In genomic region chrX:12891167-12891566, GRCh38 we compare ENCODE assay signal across 25 cellular contexts. TPM values are rescaled to one million over a fixed set of nuclear protein-coding genes. Genes with fewer than 3 reads are reported as not detected.
DNase-seq lines count a peak whose midpoint lies in the region; TF ChIP-seq lines count a peak whose summit lies in the region.
"Had no signal": no experiment of that assay in that cellular context is flagged by ENCODE, and none has a peak within 500 bp of the region (broad histone marks: within the 10 kb centered on the region; RNA-seq: fewer than 3 reads in every experiment).

No MANE protein-coding gene starts in this region.

- H3K9ac ChIP-seq in OCI-LY3 (ENCODE audit: low read length) (no peak overlapping the region), neuronal stem cell (ENCODE audit: low read depth, low read length, poor library complexity) (no peak overlapping the region)

- peaks cover 18% of the 10 kb centered on the region for H3K4me1 ChIP-seq in OCI-LY3 (ENCODE audit: low read length)
- peaks cover 57 to 58% of the 10 kb centered on the region in 2 experiments for H3K4me1 ChIP-seq in neutrophil (ENCODE audit: control insufficient read depth in 1 of 2, insufficient read depth in 1 of 2, low read depth in 1 of 2, low read length in 1 of 2)
- no peaks in the 10 kb centered on the region for H3K4me1 ChIP-seq in neuronal stem cell (ENCODE audit: control insufficient read depth in 2 of 2, insufficient read depth in 1 of 2, low read depth in 1 of 2, low read length in 2 of 2)
- H3K4me1 ChIP-seq: body of pancreas, gastrocnemius medialis, right lobe of liver, suprapubic skin, uterus had no signal

- no peaks in the 10 kb centered on the region for H3K9me3 ChIP-seq in OCI-LY3 (ENCODE audit: insufficient read depth, low read length)
- H3K9me3 ChIP-seq in neutrophil: no peaks in the 10 kb centered on the region
- H3K9me3 ChIP-seq in neuronal stem cell (replicated peaks in 1 of 2; ENCODE audit: control insufficient read depth in 2 of 2, insufficient read depth in 1 of 2, low read depth in 1 of 2, low read length in 2 of 2): no peaks in the 10 kb centered on the region
- H3K9me3 ChIP-seq: body of pancreas, gastrocnemius medialis, right lobe of liver, suprapubic skin, uterus had no signal

- peaks cover 5% of the 10 kb centered on the region for H3K9me3 Mint-ChIP-seq in activated CD4-positive, alpha-beta T cell treated with anti-CD3 and anti-CD28 coated beads, Interleukin-2, amount 10 ng/mL, durations not matched to agents 7 days and 5 days
- H3K9me3 Mint-ChIP-seq in IgD-negative memory B cell: peaks cover 0 to 3% (median 0%) of the 10 kb centered on the region in 3 donors
- H3K9me3 Mint-ChIP-seq: activated naive CD4-positive, alpha-beta T cell treated with anti-CD3 and anti-CD28 coated beads, Interleukin-2, amount 50 U/mL, for 72 hours; activated T-cell treated with anti-CD3 and anti-CD28 coated beads, Interleukin-2, amount 50 U/mL, for 72 hours; GM23338 had no signal

- H3K27ac ChIP-seq in OCI-LY3 (ENCODE audit: low read length) (no peak overlapping the region), neutrophil (peak overlapping the region; percentile 89), neuronal stem cell (replicated peaks; ENCODE audit: low read length) (no peak overlapping the region)
- H3K27ac ChIP-seq: body of pancreas, C4-2B, gastrocnemius medialis, right lobe of liver, suprapubic skin, uterus had no signal

- no peak overlapping the region for H2BK15ac ChIP-seq in neuronal stem cell (ENCODE audit: low read length)

- H2BK12ac ChIP-seq in neuronal stem cell (ENCODE audit: low read length): no peak overlapping the region

- H3K27ac Mint-ChIP-seq in activated CD4-positive, alpha-beta T cell treated with anti-CD3 and anti-CD28 coated beads, Interleukin-2, amount 10 ng/mL, durations not matched to agents 7 days and 5 days: peak overlapping the region; percentile 94
- peak overlapping the region; percentile 32 to 88 (median 84) for H3K27ac Mint-ChIP-seq in IgD-negative memory B cell
- H3K27ac Mint-ChIP-seq: GM23338 had no signal

- no peaks in the 10 kb centered on the region for H3K79me1 ChIP-seq in neuronal stem cell (ENCODE audit: low read depth, low read length)

- CTCF ChIA-PET in activated CD4-positive, alpha-beta T cell treated with anti-CD3 and anti-CD28 coated beads, Interleukin-2, amount 10 ng/mL, durations not matched to agents 7 days and 5 days (lab: Charles Lee): interaction anchor here (0.9 to 1.4 kb wide), 3 partner anchors 13 to 77 kb away, joined by 3 to 9 read pairs (median 3); no protein-coding TSS in a partner anchor

- H3K36me3 ChIP-seq in OCI-LY3 (replicated peaks; ENCODE audit: low read depth, low read length) (no peaks in the 10 kb centered on the region), neutrophil (no peaks in the 10 kb centered on the region), neuronal stem cell (replicated peaks in 1 of 2; ENCODE audit: control insufficient read depth in 2 of 2, insufficient read depth in 2 of 2, low read length in 2 of 2) (no peaks in the 10 kb centered on the region)
- H3K36me3 ChIP-seq: gastrocnemius medialis, right lobe of liver, suprapubic skin, uterus had no signal

- no peaks in the 10 kb centered on the region for H3K79me2 ChIP-seq in OCI-LY3 (ENCODE audit: low read length)

- no peak overlapping the region for H3K4ac ChIP-seq in neuronal stem cell (ENCODE audit: low read length)

- no peak overlapping the region for H4K91ac ChIP-seq in neuronal stem cell (ENCODE audit: low read depth, low read length, poor library complexity)

- H3K4me1 Mint-ChIP-seq in activated CD4-positive, alpha-beta T cell treated with anti-CD3 and anti-CD28 coated beads, Interleukin-2, amount 10 ng/mL, durations not matched to agents 7 days and 5 days: peaks cover 60% of the 10 kb centered on the region
- H3K4me1 Mint-ChIP-seq in IgD-negative memory B cell: peaks cover 37 to 50% (median 47%) of the 10 kb centered on the region in 3 donors
- H3K4me1 Mint-ChIP-seq: GM23338 had no signal

- H3K27me3 ChIP-seq in OCI-LY3 (ENCODE audit: low read depth, low read length) (no peaks in the 10 kb centered on the region), neutrophil (no peaks in the 10 kb centered on the region), neuronal stem cell (ENCODE audit: control insufficient read depth in 3 of 3, insufficient read depth in 3 of 3, low read depth in 1 of 3, low read length in 3 of 3) (peaks cover 0 to 9% (median 0%) of the 10 kb centered on the region in 3 experiments)
- H3K27me3 ChIP-seq: body of pancreas, gastrocnemius medialis, right lobe of liver, suprapubic skin had no signal

- no peak overlapping the region for H4K8ac ChIP-seq in neuronal stem cell (ENCODE audit: low read depth, low read length)

- peak overlapping the region; percentile 50; the same call in 1 of the 2 replicates for H3K4me2 ChIP-seq in OCI-LY3 (ENCODE audit: low read length)
- H3K4me2 ChIP-seq in neuronal stem cell (ENCODE audit: insufficient read depth, low read length, poor library complexity, severe bottlenecking): no peak overlapping the region
- H3K4me2 ChIP-seq: GM23338 had no signal

- no peak for DNase-seq in activated CD4-positive, alpha-beta T cell treated with anti-CD3 and anti-CD28 coated beads, Interleukin-2, amount 10 ng/mL, durations not matched to agents 7 days and 5 days
- no peak for DNase-seq in activated CD4-positive, alpha-beta T cell treated with anti-CD3 and anti-CD28 coated beads for 4 hours
- DNase-seq in NCI-H1048 (lab: John Stamatoyannopoulos, UW): no peak
- no peak for DNase-seq in neuronal stem cell (ENCODE audit: low spot score)
- no peak for DNase-seq in NCI-H1436 (lab: John Stamatoyannopoulos, UW)
- DNase-seq: activated T-cell treated with anti-CD3 and anti-CD28 coated beads, Interleukin-2, amount 50 U/mL, for 72 hours; body of pancreas; effector memory CD4-positive, alpha-beta T cell; gastrocnemius medialis; IMR-90; kidney; NCI-H2081; right lobe of liver; stimulated activated CD4-positive, alpha-beta T cell treated with anti-CD3 and anti-CD28 coated beads, Interleukin-15, amount 100 ng/mL, for 24 hours; uterus had no signal

- H3K4me3 ChIP-seq in OCI-LY3 (ENCODE audit: low read length) (no peak overlapping the region), neutrophil (ENCODE audit: low read depth in 1 of 2, low read length in 1 of 2) (peak overlapping the region in 1 of 2 experiments; percentile 35), neuronal stem cell (ENCODE audit: low read length in 2 of 2) (no peak overlapping the region)
- H3K4me3 ChIP-seq: body of pancreas, gastrocnemius medialis, GM23338, right lobe of liver, suprapubic skin, uterus had no signal

- H2BK5ac ChIP-seq in neuronal stem cell (ENCODE audit: low read length): no peak overlapping the region

- no peak overlapping the region for H2AK5ac ChIP-seq in neuronal stem cell (ENCODE audit: low read depth, low read length)

- H3K14ac ChIP-seq in neuronal stem cell (ENCODE audit: low read length): no peak overlapping the region

- no peaks in the 10 kb centered on the region for H3K27me3 Mint-ChIP-seq in activated CD4-positive, alpha-beta T cell treated with anti-CD3 and anti-CD28 coated beads, Interleukin-2, amount 10 ng/mL, durations not matched to agents 7 days and 5 days
- peaks cover 12% of the 10 kb centered on the region for H3K27me3 Mint-ChIP-seq in IgD-negative memory B cell

- WGBS in neuronal stem cell (ENCODE audit: extremely low coverage in 2 of 2, insufficient read length in 2 of 2, insufficient replicate concordance in 1 of 2), 2 donors: no CpG with 5 or more reads among the region's 4 CpGs

- H2AFZ ChIP-seq in OCI-LY3 (ENCODE audit: low read depth, low read length): no peak overlapping the region
- H2AFZ ChIP-seq in neuronal stem cell (ENCODE audit: low read length): no peak overlapping the region
- H2AFZ ChIP-seq: GM23338 had no signal

- H4K20me1 ChIP-seq in OCI-LY3 (ENCODE audit: insufficient read depth, low read length): no peaks in the 10 kb centered on the region

- no peak overlapping the region for H3K4me3 Mint-ChIP-seq in activated CD4-positive, alpha-beta T cell treated with anti-CD3 and anti-CD28 coated beads, Interleukin-2, amount 10 ng/mL, durations not matched to agents 7 days and 5 days
- H3K4me3 Mint-ChIP-seq in IgD-negative memory B cell: peak overlapping the region in 3 of 4 donors; percentile 63 to 91 (median 70)
- H3K4me3 Mint-ChIP-seq: GM23338 had no signal

- H3K36me3 Mint-ChIP-seq in activated CD4-positive, alpha-beta T cell treated with anti-CD3 and anti-CD28 coated beads, Interleukin-2, amount 10 ng/mL, durations not matched to agents 7 days and 5 days (ENCODE audit: low read depth): peaks cover 4% of the 10 kb centered on the region
- peaks cover 1% of the 10 kb centered on the region for H3K36me3 Mint-ChIP-seq in IgD-negative memory B cell
- H3K36me3 Mint-ChIP-seq: activated naive CD4-positive, alpha-beta T cell treated with anti-CD3 and anti-CD28 coated beads, Interleukin-2, amount 50 U/mL, for 72 hours had no signal

- no peak overlapping the region for H2BK120ac ChIP-seq in neuronal stem cell (ENCODE audit: low read depth, low read length)

- H3K23ac ChIP-seq in neuronal stem cell (ENCODE audit: low read depth, low read length, poor library complexity): no peak overlapping the region

- POLR2A ChIA-PET in activated CD4-positive, alpha-beta T cell treated with anti-CD3 and anti-CD28 coated beads, Interleukin-2, amount 10 ng/mL, durations not matched to agents 7 days and 5 days (lab: Charles Lee): no interaction called here

- no peak overlapping the region for H3K18ac ChIP-seq in neuronal stem cell (ENCODE audit: low read length)

- TF ChIP-seq CTCF in OCI-LY3 (IDR thresholded peaks at IDR 0.05; ENCODE audit: low read depth, low read length): no peak
- TF ChIP-seq CTCF in neutrophil (IDR thresholded peaks at IDR 0.05): no peak

RNA-seq across cellular contexts. Expression of gene TLR8, which starts 15.3 kb away (rescaled TPM):
- total RNA-seq in activated CD4-positive, alpha-beta T cell treated with anti-CD3 and anti-CD28 coated beads, Interleukin-2, amount 10 ng/mL, durations not matched to agents 7 days and 5 days: not detected
- 0.20 TPM for polyA plus RNA-seq in IgD-negative memory B cell
- not detected for polyA plus RNA-seq in neuronal stem cell (2013, experiment 1 of 2)
- not detected for polyA plus RNA-seq in neuronal stem cell (2013, experiment 2 of 2)
- total RNA-seq: activated naive CD4-positive, alpha-beta T cell treated with anti-CD3 and anti-CD28 coated beads, Interleukin-2, amount 50 U/mL, for 72 hours; activated T-cell treated with anti-CD3 and anti-CD28 coated beads, Interleukin-2, amount 50 U/mL, for 72 hours; chondrocyte; GM23338; IMR-90; lung microvascular endothelial cell; osteocyte had no signal
- polyA plus RNA-seq: GM23338, IMR-90 had no signal

RNA-seq across cellular contexts. Expression of gene TLR7, which starts 24.3 kb away (rescaled TPM):
- total RNA-seq in activated CD4-positive, alpha-beta T cell treated with anti-CD3 and anti-CD28 coated beads, Interleukin-2, amount 10 ng/mL, durations not matched to agents 7 days and 5 days: under 1 TPM; 0.10 to 0.19 TPM
- 26.1 TPM for polyA plus RNA-seq in IgD-negative memory B cell
- not detected for polyA plus RNA-seq in neuronal stem cell (2013, experiment 1 of 2)
- polyA plus RNA-seq in neuronal stem cell (2013, experiment 2 of 2): not detected
- total RNA-seq: chondrocyte, GM23338, IMR-90, lung microvascular endothelial cell, osteocyte had no signal
- polyA plus RNA-seq: GM23338, IMR-90 had no signal
